8 cellular contexts compared by ENCODE assay signal in genomic region chr14:20782280-20782890, GRCh38. TPM values are rescaled to one million over a fixed set of nuclear protein-coding genes. Genes with fewer than 3 reads are reported as not detected.
DNase-seq lines count a peak whose midpoint lies in the region.

No MANE protein-coding gene starts in this region.

- H3K9ac ChIP-seq in duodenal mucosa (ENCODE audit: low read depth in 1 of 2, low read length in 2 of 2): peak overlapping the region in 1 of 2 donors; percentile 9

- H3K27me3 Mint-ChIP-seq in activated T-cell treated with anti-CD3 and anti-CD28 coated beads, Interleukin-2, amount 50 U/mL, for 24 hours: no peaks in the 10 kb centered on the region

- peak overlapping the region; percentile 59 for H3K4me3 Mint-ChIP-seq in activated T-cell treated with anti-CD3 and anti-CD28 coated beads, Interleukin-2, amount 50 U/mL, for 24 hours

- H3K27ac Mint-ChIP-seq in activated T-cell treated with anti-CD3 and anti-CD28 coated beads, Interleukin-2, amount 50 U/mL, for 24 hours: peak overlapping the region; percentile 88

- DNase-seq in activated T-cell treated with anti-CD3 and anti-CD28 coated beads, Interleukin-2, amount 50 U/mL, for 24 hours: no peak
- DNase-seq in activated T-cell treated with anti-CD3 and anti-CD28 coated beads for 4 hours: no peak
- DNase-seq in Jurkat, Clone E6-1 (ENCODE audit: low read depth, low spot score): peak; percentile 67
- peak; percentile 32 for DNase-seq in renal cortical epithelial cell (ENCODE audit: low read depth)
- no peak for DNase-seq in NCI-H510A (lab: John Stamatoyannopoulos, UW)
- no peak for DNase-seq in stimulated activated CD4-positive, alpha-beta T cell treated with anti-CD3 and anti-CD28 coated beads, Interleukin-4, amount 100 ng/mL, for 1 hour
- DNase-seq in amniotic stem cell (lab: John Stamatoyannopoulos, UW): no peak

- H3K9me3 Mint-ChIP-seq in activated T-cell treated with anti-CD3 and anti-CD28 coated beads, Interleukin-2, amount 50 U/mL, for 24 hours: no peaks in the 10 kb centered on the region

- H3K27me3 ChIP-seq in duodenal mucosa (ENCODE audit: control insufficient read depth in 1 of 2, insufficient read depth in 2 of 2, low read length in 2 of 2): no peaks in the 10 kb centered on the region

- no peaks in the 10 kb centered on the region for H3K9me3 ChIP-seq in duodenal mucosa (ENCODE audit: control insufficient read depth in 1 of 2, low read length in 2 of 2)

- H3K4me3 ChIP-seq in Jurkat, Clone E6-1 (ENCODE audit: low read length): peak overlapping the region; percentile 25
- peak overlapping the region; percentile 58 to 60 for H3K4me3 ChIP-seq in duodenal mucosa (ENCODE audit: low read depth in 1 of 2, low read length in 2 of 2)

- H3K36me3 Mint-ChIP-seq in activated T-cell treated with anti-CD3 and anti-CD28 coated beads, Interleukin-2, amount 50 U/mL, for 24 hours (ENCODE audit: low read depth): no peaks in the 10 kb centered on the region

- H3K27ac ChIP-seq in duodenal mucosa (ENCODE audit: low read depth, low read length): no peak overlapping the region

- peaks cover 21% of the 10 kb centered on the region for H3K4me1 Mint-ChIP-seq in activated T-cell treated with anti-CD3 and anti-CD28 coated beads, Interleukin-2, amount 50 U/mL, for 24 hours (ENCODE audit: low read depth)

- H3K36me3 ChIP-seq in duodenal mucosa (ENCODE audit: control insufficient read depth in 1 of 2, insufficient read depth in 2 of 2, low read length in 2 of 2): no peaks in the 10 kb centered on the region

- H3K4me1 ChIP-seq in duodenal mucosa (ENCODE audit: control insufficient read depth in 1 of 2, insufficient read depth in 2 of 2, low read length in 2 of 2): peaks cover 13 to 20% of the 10 kb centered on the region in 2 donors

RNA-seq across cellular contexts. Expression of gene RNASE6, which starts 1.3 kb away (rescaled TPM):
- polyA plus RNA-seq in Jurkat, Clone E6-1 (2012; ENCODE audit: insufficient read depth, insufficient read length): 3.9 TPM
- total RNA-seq in renal cortical epithelial cell: not detected in 2 replicates

RNA-seq across cellular contexts. Expression of gene EDDM3B, which starts 14.2 kb away (rescaled TPM):
- polyA plus RNA-seq in Jurkat, Clone E6-1 (2012; ENCODE audit: insufficient read depth, insufficient read length): not detected
- total RNA-seq in renal cortical epithelial cell: not detected in 2 replicates

RNA-seq across cellular contexts. Expression of gene RNASE1, which starts 20.3 kb away (rescaled TPM):
- polyA plus RNA-seq in Jurkat, Clone E6-1 (2012; ENCODE audit: insufficient read depth, insufficient read length): not detected
- 0.52 TPM in 1 of 2 replicates, not detected in the other for total RNA-seq in renal cortical epithelial cell

RNA-seq across cellular contexts. Expression of gene EDDM3A, which starts 36.7 kb away (rescaled TPM):
- not detected for polyA plus RNA-seq in Jurkat, Clone E6-1 (2012; ENCODE audit: insufficient read depth, insufficient read length)
- total RNA-seq in renal cortical epithelial cell: not detected in 2 replicates

Comparison
In these comparisons a context has a peak if more than half of its experiments do, and no peak if none do; other contexts are left out.
1. DNase-seq: peak in Jurkat, Clone E6-1 (single experiment) and renal cortical epithelial cell (single experiment); none in activated T-cell treated with anti-CD3 and anti-CD28 coated beads, Interleukin-2, amount 50 U/mL, for 24 hours (single experiment), activated T-cell treated with anti-CD3 and anti-CD28 coated beads for 4 hours (single experiment), NCI-H510A (single experiment), stimulated activated CD4-positive, alpha-beta T cell treated with anti-CD3 and anti-CD28 coated beads, Interleukin-4, amount 100 ng/mL, for 1 hour (single experiment) and amniotic stem cell (single experiment).